In the genomic region with DNA sequence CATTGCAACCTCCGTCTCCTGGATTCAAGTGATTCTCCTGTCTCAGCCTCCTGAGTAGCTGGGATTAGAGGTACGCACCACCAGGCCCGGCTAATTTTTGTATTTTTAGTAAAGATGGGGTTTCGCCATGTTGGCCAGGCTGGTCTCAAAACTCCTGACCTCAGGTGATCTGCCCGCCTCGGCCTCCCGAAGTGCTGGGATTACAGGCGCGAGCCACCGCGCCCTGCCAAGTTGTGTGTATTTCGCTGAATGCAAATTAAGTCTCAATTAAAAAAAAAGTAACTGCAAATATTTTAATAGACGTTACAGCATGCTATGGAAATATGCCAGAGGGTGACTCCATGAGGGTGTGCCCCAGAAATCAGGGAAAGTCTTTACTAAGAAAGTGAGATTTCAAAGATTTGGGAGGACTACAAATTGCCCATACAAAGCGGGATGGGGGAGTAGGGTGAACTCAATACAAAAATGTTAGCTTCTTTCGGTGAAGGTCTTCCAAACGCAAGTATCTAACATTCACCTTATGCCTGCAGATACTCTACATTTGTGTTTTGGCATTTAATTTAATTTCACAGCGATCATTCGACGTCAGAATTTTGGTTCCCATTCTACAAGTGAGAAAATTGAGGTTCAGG, we compare ENCODE assay signal across 9 cellular contexts.
DNase-seq lines count a peak whose midpoint lies in the region; ATAC-seq, FAIRE-seq and TF ChIP-seq lines count a peak whose summit lies in the region.
"Had no signal": no experiment of that assay in that cellular context is flagged by ENCODE, and none has a peak within 500 bp of the region (broad histone marks: within the 10 kb centered on the region; RNA-seq: fewer than 3 reads in every experiment).

No MANE protein-coding gene starts in this region.

- peak overlapping the region; percentile 74 for H3K4me3 Mint-ChIP-seq in activated naive CD4-positive, alpha-beta T cell treated with anti-CD3 and anti-CD28 coated beads, Interleukin-2, amount 50 U/mL, for 24 hours

- intact Hi-C loops in K562 (cut with micrococcal nuclease) (loop anchor here (2.0 to 10.0 kb wide), 3 partner anchors 53 to 179 kb away; a partner anchor contains a TSS), upper lobe of right lung (cut with DNase I) (no loop called here)

- H3K4me1 ChIP-seq in K562 (replicated peaks in 1 of 2; ENCODE audit: control insufficient read depth in 2 of 2, insufficient read depth in 2 of 2, low read length in 2 of 2): peaks cover 11 to 23% of the 10 kb centered on the region in 2 experiments; a peak in 4 of 5 replicates
- no peaks in the 10 kb centered on the region for H3K4me1 ChIP-seq in lung (ENCODE audit: control insufficient read depth in 2 of 2, insufficient read depth in 2 of 2, low read length in 2 of 2)
- H3K4me1 ChIP-seq in upper lobe of right lung: peaks cover 7% of the 10 kb centered on the region

- peaks cover 8% of the 10 kb centered on the region; the same call in 1 of the 3 replicates for H3K79me2 ChIP-seq in K562 (ENCODE audit: control insufficient read depth, insufficient read depth, low read length)

- no peaks in the 10 kb centered on the region for H3K9me3 Mint-ChIP-seq in activated naive CD4-positive, alpha-beta T cell treated with anti-CD3 and anti-CD28 coated beads, Interleukin-2, amount 50 U/mL, for 24 hours

- no peaks in the 10 kb centered on the region for H3K27me3 ChIP-seq in K562 (ENCODE audit: control insufficient read depth in 2 of 2, insufficient read depth in 2 of 2, low read length in 2 of 2)
- no peaks in the 10 kb centered on the region for H3K27me3 ChIP-seq in lung (ENCODE audit: control insufficient read depth, insufficient read depth)
- no peaks in the 10 kb centered on the region for H3K27me3 ChIP-seq in upper lobe of right lung

- ATAC-seq in K562 (no peak), lung (ENCODE audit: insufficient read depth, low FRiP score) (no peak), upper lobe of right lung (no peak)

- no peak overlapping the region for H3K27ac Mint-ChIP-seq in activated naive CD4-positive, alpha-beta T cell treated with anti-CD3 and anti-CD28 coated beads, Interleukin-2, amount 50 U/mL, for 24 hours

- H3K27me3 Mint-ChIP-seq in activated naive CD4-positive, alpha-beta T cell treated with anti-CD3 and anti-CD28 coated beads, Interleukin-2, amount 50 U/mL, for 24 hours: no peaks in the 10 kb centered on the region

- no peak for TF ChIP-seq CTCF in K562 (IDR thresholded peaks at IDR 0.05 in 2 of 3, conservative IDR thresholded peaks at IDR 0.05 in 1 of 3; ENCODE audit: insufficient read depth in 2 of 3, low read depth in 1 of 3, low read length in 3 of 3)
- no peak for TF ChIP-seq CTCF in lung (IDR thresholded peaks at IDR 0.05; ENCODE audit: control extremely low read depth, extremely low read depth)
- no peak for TF ChIP-seq CTCF in upper lobe of right lung (IDR thresholded peaks at IDR 0.05)

- WGBS in K562 (ENCODE audit: insufficient coverage, low coverage, missing lambda C conversion rate): 75% methylated on average over 19 of the region's 19 CpGs
- 80 to 85% methylated on average over 19 of the region's 19 CpGs for WGBS in lung, 2 donors

- FAIRE-seq in K562 (lab: Jason Lieb, UNC): peak; percentile 29
- FAIRE-seq: colon had no signal

- TF ChIP-seq EP300 in K562 (IDR thresholded peaks at IDR 0.05; ENCODE audit: low read length): no peak

- peak overlapping the region; percentile 85 for H3K27ac ChIP-seq in K562 (ENCODE audit: extremely low read depth, low read depth, low read length)
- peak overlapping the region; percentile 34 to 86 for H3K27ac ChIP-seq in lung (ENCODE audit: low read depth in 1 of 2, low read length in 1 of 2)
- H3K27ac ChIP-seq in upper lobe of right lung: peak overlapping the region; percentile 83

- in situ Hi-C loops in K562 (cut with MboI): no loop called here

- no peaks in the 10 kb centered on the region for H3K36me3 Mint-ChIP-seq in activated naive CD4-positive, alpha-beta T cell treated with anti-CD3 and anti-CD28 coated beads, Interleukin-2, amount 50 U/mL, for 24 hours

- H3K9me1 ChIP-seq in K562 (ENCODE audit: control insufficient read depth, insufficient read depth, low read length): no peaks in the 10 kb centered on the region

- TF ChIP-seq RAD21 in K562 (CRISPR knock-in tag; conservative IDR thresholded peaks at IDR 0.05 in 1 of 2, IDR thresholded peaks at IDR 0.05 in 1 of 2): no peak

- TF ChIP-seq POLR2A in K562 (conservative IDR thresholded peaks at IDR 0.05): no peak

- peak overlapping the region; percentile 85 to 94 for H3K9ac ChIP-seq in K562 (ENCODE audit: insufficient read depth in 1 of 2, low read depth in 2 of 2, low read length in 2 of 2)

- H3K4me2 ChIP-seq in K562 (ENCODE audit: insufficient read depth, low read length): peak overlapping the region; percentile 94

- no peak for DNase-seq in activated naive CD4-positive, alpha-beta T cell treated with anti-CD3 and anti-CD28 coated beads, Interleukin-2, amount 50 U/mL, for 16 hours
- DNase-seq in K562 (ENCODE audit: extremely low read depth in 1 of 4, low spot score in 3 of 4): peak in 1 of 4 experiments; percentile 13
- DNase-seq in lung (ENCODE audit: low spot score): no peak
- no peak for DNase-seq in upper lobe of right lung
- DNase-seq in NCI-H748 (lab: John Stamatoyannopoulos, UW; ENCODE audit: unreplicated experiment): no peak
- DNase-seq in NCI-H1048 (lab: John Stamatoyannopoulos, UW): no peak
- DNase-seq in stimulated activated CD4-positive, alpha-beta T cell treated with anti-CD3 and anti-CD28 coated beads, Interleukin-4, amount 100 ng/mL, for 24 hours: no peak

- POLR2A ChIA-PET in K562 (lab: Yijun Ruan, JAX): interaction anchor here (0.9 to 1.1 kb wide), 2 partner anchors 8 to 10 kb away, joined by 3 to 7 read pairs; no protein-coding TSS in a partner anchor

- peak overlapping the region; percentile 61 for H3K4me3 ChIP-seq in K562
- no peak overlapping the region for H3K4me3 ChIP-seq in lung
- peak overlapping the region; percentile 66 for H3K4me3 ChIP-seq in upper lobe of right lung

- TSS peak; percentile 98 for BruUV-seq in K562 (replicated peaks; lab: Mats Ljungman, UMichigan)

- no peaks in the 10 kb centered on the region for H3K36me3 ChIP-seq in K562 (ENCODE audit: control insufficient read depth, insufficient read depth, low read length)
- no peaks in the 10 kb centered on the region for H3K36me3 ChIP-seq in lung (ENCODE audit: control insufficient read depth in 2 of 2, insufficient read depth in 2 of 2, low read length in 2 of 2)
- no peaks in the 10 kb centered on the region for H3K36me3 ChIP-seq in upper lobe of right lung

- no peaks in the 10 kb centered on the region for H4K20me1 ChIP-seq in K562 (replicated peaks; ENCODE audit: control insufficient read depth, insufficient read depth, low read length)

- H3K9me3 ChIP-seq in K562 (replicated peaks; ENCODE audit: control insufficient read depth, insufficient read depth, low read depth, low read length) (no peaks in the 10 kb centered on the region), lung (ENCODE audit: control insufficient read depth in 2 of 2, insufficient read depth in 1 of 2, low read length in 1 of 2) (no peaks in the 10 kb centered on the region), upper lobe of right lung (no peaks in the 10 kb centered on the region)

- peak overlapping the region; percentile 97 for H2AFZ ChIP-seq in K562 (ENCODE audit: low read depth, low read length)

- CTCF ChIA-PET in K562 (lab: Yijun Ruan, JAX; ENCODE audit: low intra/inter-chr PET ratio): no interaction called here

- peaks cover 5% of the 10 kb centered on the region for H3K4me1 Mint-ChIP-seq in activated naive CD4-positive, alpha-beta T cell treated with anti-CD3 and anti-CD28 coated beads, Interleukin-2, amount 50 U/mL, for 24 hours

TF ChIP-seq in K562, 482 proteins besides CTCF, POLR2A, EP300 and RAD21 (continues in another document):
- TF ChIP-seq PTBP1 (IDR thresholded peaks at IDR 0.05; ENCODE audit: low read depth, low read length) (no peak), ETV5 (CRISPR knock-in tag; IDR thresholded peaks at IDR 0.05; ENCODE audit: low read depth) (no peak), FOSL1 (tag; conservative IDR thresholded peaks at IDR 0.05) (no peak), GATA2 (CRISPR knock-in tag; IDR thresholded peaks at IDR 0.05) (0 out of 2 replicates have a peak, but pooled peaks have one; percentile 29), ATF7 (IDR thresholded peaks at IDR 0.05) (0 out of 2 replicates have a peak, but pooled peaks have one; percentile 55), ATF1 (CRISPR knock-in tag; IDR thresholded peaks at IDR 0.05) (no peak), ATF1 (tag; IDR thresholded peaks at IDR 0.05) (peak; percentile 42; the same call in 1 of the 2 replicates), NR1H2 (CRISPR knock-in tag; IDR thresholded peaks at IDR 0.05) (0 out of 2 replicates have a peak, but pooled peaks have one; percentile 52), EP400 (IDR thresholded peaks at IDR 0.05) (no peak), PTTG1 (tag; IDR thresholded peaks at IDR 0.05; ENCODE audit: low read depth) (no peak), ZNF696 (CRISPR knock-in tag; conservative IDR thresholded peaks at IDR 0.05) (no peak), BCL6 (CRISPR knock-in tag; IDR thresholded peaks at IDR 0.05) (no peak), EWSR1 (IDR thresholded peaks at IDR 0.05; ENCODE audit: borderline replicate concordance, low read depth, partially characterized antibody) (no peak), ZNF24 (IDR thresholded peaks at IDR 0.05) (no peak), NR2C1 (IDR thresholded peaks at IDR 0.05) (peak; percentile 39; the same call in 1 of the 2 replicates), NR2C1 (tag; IDR thresholded peaks at IDR 0.05) (no peak)
- TF ChIP-seq, protein P1, sequence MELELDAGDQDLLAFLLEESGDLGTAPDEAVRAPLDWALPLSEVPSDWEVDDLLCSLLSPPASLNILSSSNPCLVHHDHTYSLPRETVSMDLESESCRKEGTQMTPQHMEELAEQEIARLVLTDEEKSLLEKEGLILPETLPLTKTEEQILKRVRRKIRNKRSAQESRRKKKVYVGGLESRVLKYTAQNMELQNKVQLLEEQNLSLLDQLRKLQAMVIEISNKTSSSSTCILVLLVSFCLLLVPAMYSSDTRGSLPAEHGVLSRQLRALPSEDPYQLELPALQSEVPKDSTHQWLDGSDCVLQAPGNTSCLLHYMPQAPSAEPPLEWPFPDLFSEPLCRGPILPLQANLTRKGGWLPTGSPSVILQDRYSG (tag; conservative IDR thresholded peaks at IDR 0.05; ENCODE audit: low read depth): 0 out of 2 replicates have a peak, but pooled peaks have one; percentile 19
